22 cellular contexts compared by ENCODE assay signal in the genomic region with DNA sequence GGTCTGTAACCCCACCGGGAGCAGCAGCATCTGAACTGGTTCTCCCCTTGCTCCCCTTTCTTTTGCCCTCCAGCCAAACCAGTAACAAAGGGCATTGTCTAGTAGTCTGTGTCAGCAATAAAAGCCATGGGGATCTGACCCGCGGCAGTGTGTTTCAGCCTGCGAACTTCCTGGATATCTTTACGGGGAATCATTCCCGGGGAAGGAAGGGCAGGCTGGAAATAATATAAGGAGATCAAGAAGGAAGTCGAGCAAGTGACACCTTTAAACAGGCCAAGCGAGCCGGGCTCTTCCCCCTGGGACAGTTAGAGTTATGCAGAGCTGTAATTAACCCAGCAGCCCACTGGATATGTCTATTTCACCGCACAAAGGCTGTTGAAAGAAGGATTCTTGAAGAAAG.
"Had no signal": no experiment of that assay in that cellular context is flagged by ENCODE, and none has a peak within 500 bp of the region (broad histone marks: within the 10 kb centered on the region; RNA-seq: fewer than 3 reads in every experiment).

No MANE protein-coding gene starts in this region.

- H3K27ac Mint-ChIP-seq: activated CD4-positive, alpha-beta T cell treated with anti-CD3 and anti-CD28 coated beads, Interleukin-2, amount 10 ng/mL, durations not matched to agents 24 days and 14 days; activated CD8-positive, alpha-beta T cell treated with anti-CD3 and anti-CD28 coated beads for 36 hours; activated naive CD8-positive, alpha-beta T cell treated with anti-CD3 and anti-CD28 coated beads, Interleukin-2, amount 50 U/mL, for 24 hours; activated T-helper 1 cell treated with anti-CD3 and anti-CD28 coated beads, Interleukin-12 subunit alpha, Interleukin-12 subunit beta, Interleukin-2, Interleukin-4 antibody, amounts not matched to agents 30 ng/mL and 10 ng/mL and 1 ng/mL, durations not matched to agents 14 hours and 24 hours and 36 hours; naive thymus-derived CD8-positive, alpha-beta T cell had no signal

- H3K9me3 ChIP-seq: body of pancreas, left lung, sigmoid colon, testis, upper lobe of left lung had no signal

- DNase-seq: activated CD4-positive, alpha-beta T cell treated with anti-CD3 and anti-CD28 coated beads, Interleukin-2, amount 10 ng/mL, durations not matched to agents 24 days and 14 days; activated CD8-positive, alpha-beta T cell treated with anti-CD3 and anti-CD28 coated beads for 36 hours; activated gamma-delta T cell; activated naive CD4-positive, alpha-beta T cell treated with anti-CD3 and anti-CD28 coated beads, Interleukin-2, amount 50 U/mL, for 16 hours; activated naive CD8-positive, alpha-beta T cell treated with anti-CD3 and anti-CD28 coated beads, Interleukin-2, amount 50 U/mL, for 24 hours; body of pancreas; erythroblast; foreskin fibroblast; kidney; left lung; naive thymus-derived CD8-positive, alpha-beta T cell; nucleus accumbens; posterior cingulate gyrus; sigmoid colon; stimulated activated CD4-positive, alpha-beta T cell treated with anti-CD3 and anti-CD28 coated beads, Interleukin-4, amount 100 ng/mL, for 1 hour; stimulated activated naive CD4-positive, alpha-beta T cell; testis; upper lobe of left lung had no signal

- H3K27me3 ChIP-seq: body of pancreas, cardiac muscle cell, left lung, sigmoid colon, testis, upper lobe of left lung had no signal

- H3K36me3 Mint-ChIP-seq: naive thymus-derived CD8-positive, alpha-beta T cell had no signal

- H3K4me1 Mint-ChIP-seq: activated CD4-positive, alpha-beta T cell treated with anti-CD3 and anti-CD28 coated beads, Interleukin-2, amount 10 ng/mL, durations not matched to agents 24 days and 14 days; activated naive CD8-positive, alpha-beta T cell treated with anti-CD3 and anti-CD28 coated beads, Interleukin-2, amount 50 U/mL, for 24 hours had no signal

- ATAC-seq: activated CD4-positive, CD25-positive, alpha-beta regulatory T cell treated with anti-CD3 and anti-CD28 coated beads, Interleukin-2, amount 50 U/mL, for 24 hours; activated CD8-positive, alpha-beta T cell treated with anti-CD3 and anti-CD28 coated beads for 36 hours; activated naive CD8-positive, alpha-beta T cell treated with anti-CD3 and anti-CD28 coated beads, Interleukin-2, amount 50 U/mL, for 24 hours; body of pancreas; left lung; naive thymus-derived CD8-positive, alpha-beta T cell had no signal

- H3K4me1 ChIP-seq: left lung, testis, upper lobe of left lung had no signal

- H3K36me3 ChIP-seq: cardiac muscle cell, left lung, sigmoid colon, upper lobe of left lung had no signal

- H3K27ac ChIP-seq: body of pancreas, cardiac muscle cell, left lung, sigmoid colon, testis, upper lobe of left lung had no signal

- H3K9me3 Mint-ChIP-seq: activated CD4-positive, alpha-beta T cell treated with anti-CD3 and anti-CD28 coated beads, Interleukin-2, amount 10 ng/mL, durations not matched to agents 24 days and 14 days; activated CD8-positive, alpha-beta T cell treated with anti-CD3 and anti-CD28 coated beads for 36 hours; activated naive CD8-positive, alpha-beta T cell treated with anti-CD3 and anti-CD28 coated beads, Interleukin-2, amount 50 U/mL, for 24 hours; activated T-helper 1 cell treated with anti-CD3 and anti-CD28 coated beads, Interleukin-12 subunit alpha, Interleukin-12 subunit beta, Interleukin-2, Interleukin-4 antibody, amounts not matched to agents 30 ng/mL and 10 ng/mL and 1 ng/mL, durations not matched to agents 14 hours and 24 hours and 36 hours; naive thymus-derived CD8-positive, alpha-beta T cell had no signal

- H3K4me3 Mint-ChIP-seq: activated CD4-positive, alpha-beta T cell treated with anti-CD3 and anti-CD28 coated beads, Interleukin-2, amount 10 ng/mL, durations not matched to agents 24 days and 14 days; activated CD8-positive, alpha-beta T cell treated with anti-CD3 and anti-CD28 coated beads for 36 hours; activated naive CD8-positive, alpha-beta T cell treated with anti-CD3 and anti-CD28 coated beads, Interleukin-2, amount 50 U/mL, for 24 hours; activated T-helper 1 cell treated with anti-CD3 and anti-CD28 coated beads, Interleukin-12 subunit alpha, Interleukin-12 subunit beta, Interleukin-2, Interleukin-4 antibody, amounts not matched to agents 30 ng/mL and 10 ng/mL and 1 ng/mL, durations not matched to agents 14 hours and 24 hours and 36 hours; naive thymus-derived CD8-positive, alpha-beta T cell had no signal

- H3K27me3 Mint-ChIP-seq: activated CD4-positive, alpha-beta T cell treated with anti-CD3 and anti-CD28 coated beads, Interleukin-2, amount 10 ng/mL, durations not matched to agents 24 days and 14 days; activated CD8-positive, alpha-beta T cell treated with anti-CD3 and anti-CD28 coated beads for 36 hours; activated naive CD8-positive, alpha-beta T cell treated with anti-CD3 and anti-CD28 coated beads, Interleukin-2, amount 50 U/mL, for 24 hours; naive thymus-derived CD8-positive, alpha-beta T cell had no signal

- H3K4me3 ChIP-seq: body of pancreas, cardiac muscle cell, left lung, lung, sigmoid colon, testis, upper lobe of left lung had no signal
